ENCODE assay signal across 7 cellular contexts in the genomic region with DNA sequence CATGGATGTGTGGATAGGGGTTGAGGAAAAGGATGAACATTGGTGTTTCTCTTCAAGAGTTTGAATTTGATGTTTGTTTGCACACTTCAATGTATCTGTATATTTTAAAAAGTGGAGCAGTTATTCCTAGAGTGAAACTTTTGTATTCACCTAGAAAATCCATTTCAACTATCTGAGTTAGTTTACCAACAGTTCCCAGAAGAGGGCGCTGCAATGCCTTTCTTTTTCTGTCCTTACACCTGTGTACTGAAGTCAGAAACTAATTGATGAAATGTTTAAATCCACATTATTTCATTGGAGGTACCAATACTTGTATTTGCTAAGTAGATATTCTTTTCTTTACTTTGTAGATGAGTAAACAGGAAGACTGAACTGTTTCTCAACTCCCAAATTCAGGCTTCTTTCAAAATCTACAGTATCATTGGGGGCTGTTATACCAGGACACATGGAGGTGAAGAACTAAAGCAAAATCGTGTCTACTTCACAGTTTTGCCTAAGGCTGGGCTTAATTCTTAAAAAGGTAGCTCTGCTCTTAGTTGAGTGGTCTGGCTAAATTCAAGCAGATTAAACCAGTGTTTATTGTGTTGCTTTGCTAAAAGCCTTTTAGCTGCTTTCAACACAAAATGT. TPM values are rescaled to one million over a fixed set of nuclear protein-coding genes. Genes with fewer than 3 reads are reported as not detected.
DNase-seq lines count a peak whose midpoint lies in the region; ATAC-seq, FAIRE-seq and TF ChIP-seq lines count a peak whose summit lies in the region.

No MANE protein-coding gene starts in this region.

- H3K27me3 ChIP-seq in astrocyte (ENCODE audit: insufficient read depth, low read length), result no peaks in the 10 kb centered on the region

- peak; percentile 49; the same call in 1 of the 2 replicates for TF ChIP-seq CTCF in GM12874 (IDR thresholded peaks at IDR 0.05; ENCODE audit: insufficient read depth, low read depth, low read length)
- peak; percentile 81 for TF ChIP-seq CTCF in astrocyte (IDR thresholded peaks at IDR 0.05; ENCODE audit: insufficient read depth, low read depth, low read length)

- H3K79me2 ChIP-seq in astrocyte (ENCODE audit: insufficient read depth, low read length), result no peaks in the 10 kb centered on the region

- intact Hi-C loops in left colon (cut with DNase I, micrococcal nuclease), result loop anchor here in 1 of 2 donors (10.0 kb wide), 1 partner anchor 71 kb away; no protein-coding TSS in a partner anchor

- H2AFZ ChIP-seq in astrocyte (ENCODE audit: low read depth, low read length), result no peak overlapping the region

- FAIRE-seq in astrocyte (lab: Jason Lieb, UNC), result peak; percentile 90

- H3K36me3 ChIP-seq in astrocyte (ENCODE audit: insufficient read depth, low read length), result no peaks in the 10 kb centered on the region

- no peak overlapping the region for H3K4me3 ChIP-seq in astrocyte (ENCODE audit: insufficient read depth, low read depth, low read length)

- no peak overlapping the region for H3K4me3 Mint-ChIP-seq in astrocyte (ENCODE audit: unreplicated experiment)

- H4K20me1 ChIP-seq in astrocyte (ENCODE audit: insufficient read depth, low read length), result no peaks in the 10 kb centered on the region

- H3K9ac ChIP-seq in astrocyte (ENCODE audit: low read length), result no peak overlapping the region

- no peaks in the 10 kb centered on the region for H3K4me1 ChIP-seq in astrocyte (ENCODE audit: insufficient read depth, low read length)

- H3K27me3 Mint-ChIP-seq in astrocyte (ENCODE audit: low read depth, unreplicated experiment), result peaks cover 2% of the 10 kb centered on the region

- H3K4me2 ChIP-seq in astrocyte (ENCODE audit: low read length), result no peak overlapping the region

- no peaks in the 10 kb centered on the region for H3K9me3 ChIP-seq in astrocyte (ENCODE audit: insufficient read depth, low read depth, low read length)

- no peaks in the 10 kb centered on the region for H3K9me3 Mint-ChIP-seq in astrocyte (ENCODE audit: unreplicated experiment)

- H3K4me1 Mint-ChIP-seq in astrocyte (ENCODE audit: low read depth, unreplicated experiment), result no peaks in the 10 kb centered on the region

- no peak overlapping the region for H3K27ac Mint-ChIP-seq in astrocyte (ENCODE audit: unreplicated experiment)

- peak; percentile 48 for ATAC-seq in left colon

- DNase-seq in KBM-7 (peak; percentile 77), T-helper 9 cell (peak; percentile 75), astrocyte (ENCODE audit: low read depth) (no peak), left colon (peak in 1 of 2 donors; percentile 75), NCI-H187 treated with DMSO at 0.1 percent for 48 hours (lab: John Stamatoyannopoulos, UW) (no peak)
- peak; percentile 54 to 62 for DNase-seq in stimulated activated CD8-positive, alpha-beta memory T cell treated with anti-CD3 and anti-CD28 coated beads, Interleukin-2, amount 100 ng/mL, for 1 hour (ENCODE audit: low read depth in 2 of 2)

- in situ Hi-C loops in KBM-7 (cut with MboI; ENCODE audit: low pct_unique_long_range_greater_than_20kb, low sequenced_read_pairs), result no loop called here

- no peaks in the 10 kb centered on the region for H3K36me3 Mint-ChIP-seq in astrocyte (ENCODE audit: low read depth, unreplicated experiment)

- H3K27ac ChIP-seq in astrocyte (ENCODE audit: low read depth, low read length), result no peak overlapping the region

RNA-seq across cellular contexts. Expression of a gene that starts 26.6 kb away (rescaled TPM):
- total RNA-seq in astrocyte (not detected in 2 replicates), left colon (1 to 10 TPM in 1 of 2 donors, under 1 TPM in 1; 0.46 to 3.2 TPM)

RNA-seq across cellular contexts. Expression of a gene that starts 35.2 kb away (rescaled TPM):
- total RNA-seq in astrocyte (3.2 and 4.7 TPM in 2 replicates), left colon (1 to 10 TPM; 6.2 to 7.3 TPM)

Comparison
In these comparisons a context has a peak if more than half of its experiments do, and no peak if none do; other contexts are left out.
1. DNase-seq: peak in KBM-7 (single experiment), T-helper 9 cell (single experiment) and stimulated activated CD8-positive, alpha-beta memory T cell treated with anti-CD3 and anti-CD28 coated beads, Interleukin-2, amount 100 ng/mL, for 1 hour (2 of 2); none in astrocyte (single experiment) and NCI-H187 treated with DMSO at 0.1 percent for 48 hours (single experiment).